Comparison of ENCODE assay signal across 1 cellular context in the genomic region with DNA sequence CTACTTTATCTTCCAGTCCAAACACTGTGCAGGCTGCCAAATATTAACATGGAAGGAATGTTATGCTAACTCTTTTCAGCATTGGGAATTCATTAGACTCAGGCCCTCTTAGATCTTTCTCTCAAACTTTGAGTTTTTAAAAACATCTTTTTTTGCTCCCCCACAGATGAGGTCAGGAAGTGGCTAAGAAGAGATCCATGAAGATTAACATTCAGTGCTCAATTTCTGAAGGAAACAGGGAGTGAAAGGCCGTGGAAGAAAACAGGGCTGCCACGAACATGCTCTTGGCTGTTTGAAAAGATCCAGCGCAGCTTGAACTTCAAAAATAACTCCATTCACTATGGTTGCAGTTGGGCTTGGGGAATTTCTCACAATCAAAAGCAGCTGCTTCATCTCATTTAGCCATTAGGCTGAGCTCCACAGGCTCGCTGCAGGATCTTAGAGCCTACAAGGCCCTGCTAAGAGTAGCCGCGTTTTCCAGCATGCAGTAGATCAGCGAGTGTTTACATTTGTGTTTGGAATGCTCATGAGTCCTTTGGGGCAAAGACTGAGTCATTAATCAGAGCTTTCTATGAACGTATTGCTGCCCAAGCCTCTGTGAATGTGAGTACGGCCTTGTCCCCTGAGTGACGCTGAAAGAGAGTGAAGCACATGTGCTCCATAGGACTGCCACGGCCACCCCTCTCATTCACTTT.
TF ChIP-seq lines count a peak whose summit lies in the region.

No MANE protein-coding gene starts in this region.

TF ChIP-seq in HepG2, 621 proteins besides CTCF, POLR2A, EP300 and RAD21 (continues in another document):
- TF ChIP-seq, protein P1, sequence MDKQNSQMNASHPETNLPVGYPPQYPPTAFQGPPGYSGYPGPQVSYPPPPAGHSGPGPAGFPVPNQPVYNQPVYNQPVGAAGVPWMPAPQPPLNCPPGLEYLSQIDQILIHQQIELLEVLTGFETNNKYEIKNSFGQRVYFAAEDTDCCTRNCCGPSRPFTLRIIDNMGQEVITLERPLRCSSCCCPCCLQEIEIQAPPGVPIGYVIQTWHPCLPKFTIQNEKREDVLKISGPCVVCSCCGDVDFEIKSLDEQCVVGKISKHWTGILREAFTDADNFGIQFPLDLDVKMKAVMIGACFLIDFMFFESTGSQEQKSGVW (CRISPR knock-in tag; IDR thresholded peaks at IDR 0.05; ENCODE audit: borderline replicate concordance): no peak
- TF ChIP-seq, protein P2, sequence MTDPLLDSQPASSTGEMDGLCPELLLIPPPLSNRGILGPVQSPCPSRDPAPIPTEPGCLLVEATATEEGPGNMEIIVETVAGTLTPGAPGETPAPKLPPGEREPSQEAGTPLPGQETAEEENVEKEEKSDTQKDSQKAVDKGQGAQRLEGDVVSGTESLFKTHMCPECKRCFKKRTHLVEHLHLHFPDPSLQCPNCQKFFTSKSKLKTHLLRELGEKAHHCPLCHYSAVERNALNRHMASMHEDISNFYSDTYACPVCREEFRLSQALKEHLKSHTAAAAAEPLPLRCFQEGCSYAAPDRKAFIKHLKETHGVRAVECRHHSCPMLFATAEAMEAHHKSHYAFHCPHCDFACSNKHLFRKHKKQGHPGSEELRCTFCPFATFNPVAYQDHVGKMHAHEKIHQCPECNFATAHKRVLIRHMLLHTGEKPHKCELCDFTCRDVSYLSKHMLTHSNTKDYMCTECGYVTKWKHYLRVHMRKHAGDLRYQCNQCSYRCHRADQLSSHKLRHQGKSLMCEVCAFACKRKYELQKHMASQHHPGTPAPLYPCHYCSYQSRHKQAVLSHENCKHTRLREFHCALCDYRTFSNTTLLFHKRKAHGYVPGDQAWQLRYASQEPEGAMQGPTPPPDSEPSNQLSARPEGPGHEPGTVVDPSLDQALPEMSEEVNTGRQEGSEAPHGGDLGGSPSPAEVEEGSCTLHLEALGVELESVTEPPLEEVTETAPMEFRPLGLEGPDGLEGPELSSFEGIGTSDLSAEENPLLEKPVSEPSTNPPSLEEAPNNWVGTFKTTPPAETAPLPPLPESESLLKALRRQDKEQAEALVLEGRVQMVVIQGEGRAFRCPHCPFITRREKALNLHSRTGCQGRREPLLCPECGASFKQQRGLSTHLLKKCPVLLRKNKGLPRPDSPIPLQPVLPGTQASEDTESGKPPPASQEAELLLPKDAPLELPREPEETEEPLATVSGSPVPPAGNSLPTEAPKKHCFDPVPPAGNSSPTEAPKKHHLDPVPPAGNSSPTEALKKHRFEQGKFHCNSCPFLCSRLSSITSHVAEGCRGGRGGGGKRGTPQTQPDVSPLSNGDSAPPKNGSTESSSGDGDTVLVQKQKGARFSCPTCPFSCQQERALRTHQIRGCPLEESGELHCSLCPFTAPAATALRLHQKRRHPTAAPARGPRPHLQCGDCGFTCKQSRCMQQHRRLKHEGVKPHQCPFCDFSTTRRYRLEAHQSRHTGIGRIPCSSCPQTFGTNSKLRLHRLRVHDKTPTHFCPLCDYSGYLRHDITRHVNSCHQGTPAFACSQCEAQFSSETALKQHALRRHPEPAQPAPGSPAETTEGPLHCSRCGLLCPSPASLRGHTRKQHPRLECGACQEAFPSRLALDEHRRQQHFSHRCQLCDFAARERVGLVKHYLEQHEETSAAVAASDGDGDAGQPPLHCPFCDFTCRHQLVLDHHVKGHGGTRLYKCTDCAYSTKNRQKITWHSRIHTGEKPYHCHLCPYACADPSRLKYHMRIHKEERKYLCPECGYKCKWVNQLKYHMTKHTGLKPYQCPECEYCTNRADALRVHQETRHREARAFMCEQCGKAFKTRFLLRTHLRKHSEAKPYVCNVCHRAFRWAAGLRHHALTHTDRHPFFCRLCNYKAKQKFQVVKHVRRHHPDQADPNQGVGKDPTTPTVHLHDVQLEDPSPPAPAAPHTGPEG (CRISPR knock-in tag; IDR thresholded peaks at IDR 0.05): peak; percentile 55; the same call in 1 of the 2 replicates
- TF ChIP-seq ZNF614 (CRISPR knock-in tag; IDR thresholded peaks at IDR 0.05; ENCODE audit: borderline replicate concordance): peak; percentile 81
- TF ChIP-seq DMAP1 (CRISPR knock-in tag; IDR thresholded peaks at IDR 0.05): peak; percentile 42
- TF ChIP-seq, protein P3, sequence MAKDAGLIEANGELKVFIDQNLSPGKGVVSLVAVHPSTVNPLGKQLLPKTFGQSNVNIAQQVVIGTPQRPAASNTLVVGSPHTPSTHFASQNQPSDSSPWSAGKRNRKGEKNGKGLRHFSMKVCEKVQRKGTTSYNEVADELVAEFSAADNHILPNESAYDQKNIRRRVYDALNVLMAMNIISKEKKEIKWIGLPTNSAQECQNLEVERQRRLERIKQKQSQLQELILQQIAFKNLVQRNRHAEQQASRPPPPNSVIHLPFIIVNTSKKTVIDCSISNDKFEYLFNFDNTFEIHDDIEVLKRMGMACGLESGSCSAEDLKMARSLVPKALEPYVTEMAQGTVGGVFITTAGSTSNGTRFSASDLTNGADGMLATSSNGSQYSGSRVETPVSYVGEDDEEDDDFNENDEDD (CRISPR knock-in tag; IDR thresholded peaks at IDR 0.05; ENCODE audit: borderline replicate concordance): peak; percentile 45; the same call in 1 of the 2 replicates
- peak; percentile 53 for TF ChIP-seq PHF8 (CRISPR knock-in tag; IDR thresholded peaks at IDR 0.05)
- TF ChIP-seq, protein P4, sequence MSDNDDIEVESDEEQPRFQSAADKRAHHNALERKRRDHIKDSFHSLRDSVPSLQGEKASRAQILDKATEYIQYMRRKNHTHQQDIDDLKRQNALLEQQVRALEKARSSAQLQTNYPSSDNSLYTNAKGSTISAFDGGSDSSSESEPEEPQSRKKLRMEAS (IDR thresholded peaks at IDR 0.05): peak; percentile 82
- peak; percentile 55; the same call in 1 of the 2 replicates for TF ChIP-seq ZNF792 (CRISPR knock-in tag; IDR thresholded peaks at IDR 0.05)
- TF ChIP-seq ELF1 (CRISPR knock-in tag; IDR thresholded peaks at IDR 0.05): peak; percentile 26; the same call in 1 of the 2 replicates
- no peak for TF ChIP-seq RARG (CRISPR knock-in tag; IDR thresholded peaks at IDR 0.05; ENCODE audit: low read depth)
- 0 out of 2 replicates have a peak, but pooled peaks have one; percentile 52 for TF ChIP-seq KLF12 (CRISPR knock-in tag; IDR thresholded peaks at IDR 0.05; ENCODE audit: borderline replicate concordance)
- peak; percentile 74; the same call in 1 of the 2 replicates for TF ChIP-seq ZNF772 (CRISPR knock-in tag; IDR thresholded peaks at IDR 0.05)
- peak; percentile 87; the same call in 1 of the 2 replicates for TF ChIP-seq BRD4 (CRISPR knock-in tag; IDR thresholded peaks at IDR 0.05)
- TF ChIP-seq ZFX (CRISPR knock-in tag; IDR thresholded peaks at IDR 0.05; ENCODE audit: low read depth): peak; percentile 92
- peak; percentile 72 for TF ChIP-seq SMAD3 (CRISPR knock-in tag; IDR thresholded peaks at IDR 0.05)
- peak; percentile 74; the same call in 1 of the 2 replicates for TF ChIP-seq FOSL1 (CRISPR knock-in tag; IDR thresholded peaks at IDR 0.05; ENCODE audit: borderline replicate concordance)
- TF ChIP-seq ZNF317 (CRISPR knock-in tag; IDR thresholded peaks at IDR 0.05): 0 out of 2 replicates have a peak, but pooled peaks have one; percentile 27
- TF ChIP-seq, protein P5, sequence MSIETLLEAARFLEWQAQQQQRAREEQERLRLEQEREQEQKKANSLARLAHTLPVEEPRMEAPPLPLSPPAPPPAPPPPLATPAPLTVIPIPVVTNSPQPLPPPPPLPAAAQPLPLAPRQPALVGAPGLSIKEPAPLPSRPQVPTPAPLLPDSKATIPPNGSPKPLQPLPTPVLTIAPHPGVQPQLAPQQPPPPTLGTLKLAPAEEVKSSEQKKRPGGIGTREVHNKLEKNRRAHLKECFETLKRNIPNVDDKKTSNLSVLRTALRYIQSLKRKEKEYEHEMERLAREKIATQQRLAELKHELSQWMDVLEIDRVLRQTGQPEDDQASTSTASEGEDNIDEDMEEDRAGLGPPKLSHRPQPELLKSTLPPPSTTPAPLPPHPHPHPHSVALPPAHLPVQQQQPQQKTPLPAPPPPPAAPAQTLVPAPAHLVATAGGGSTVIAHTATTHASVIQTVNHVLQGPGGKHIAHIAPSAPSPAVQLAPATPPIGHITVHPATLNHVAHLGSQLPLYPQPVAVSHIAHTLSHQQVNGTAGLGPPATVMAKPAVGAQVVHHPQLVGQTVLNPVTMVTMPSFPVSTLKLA (IDR thresholded peaks at IDR 0.05): 0 out of 2 replicates have a peak, but pooled peaks have one; percentile 38
- TF ChIP-seq, protein P6, sequence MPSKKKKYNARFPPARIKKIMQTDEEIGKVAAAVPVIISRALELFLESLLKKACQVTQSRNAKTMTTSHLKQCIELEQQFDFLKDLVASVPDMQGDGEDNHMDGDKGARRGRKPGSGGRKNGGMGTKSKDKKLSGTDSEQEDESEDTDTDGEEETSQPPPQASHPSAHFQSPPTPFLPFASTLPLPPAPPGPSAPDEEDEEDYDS (CRISPR knock-in tag; IDR thresholded peaks at IDR 0.05): peak; percentile 38; the same call in 1 of the 2 replicates
- TF ChIP-seq KLF16 (CRISPR knock-in tag; IDR thresholded peaks at IDR 0.05): no peak
- TF ChIP-seq, protein P7, sequence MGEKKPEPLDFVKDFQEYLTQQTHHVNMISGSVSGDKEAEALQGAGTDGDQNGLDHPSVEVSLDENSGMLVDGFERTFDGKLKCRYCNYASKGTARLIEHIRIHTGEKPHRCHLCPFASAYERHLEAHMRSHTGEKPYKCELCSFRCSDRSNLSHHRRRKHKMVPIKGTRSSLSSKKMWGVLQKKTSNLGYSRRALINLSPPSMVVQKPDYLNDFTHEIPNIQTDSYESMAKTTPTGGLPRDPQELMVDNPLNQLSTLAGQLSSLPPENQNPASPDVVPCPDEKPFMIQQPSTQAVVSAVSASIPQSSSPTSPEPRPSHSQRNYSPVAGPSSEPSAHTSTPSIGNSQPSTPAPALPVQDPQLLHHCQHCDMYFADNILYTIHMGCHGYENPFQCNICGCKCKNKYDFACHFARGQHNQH (CRISPR knock-in tag; IDR thresholded peaks at IDR 0.05): peak; percentile 52; the same call in 1 of the 2 replicates
- peak; percentile 33; the same call in 1 of the 2 replicates for TF ChIP-seq RXRA (CRISPR knock-in tag; IDR thresholded peaks at IDR 0.05)
- peak; percentile 73; the same call in 1 of the 2 replicates for TF ChIP-seq ZNF766 (CRISPR knock-in tag; IDR thresholded peaks at IDR 0.05; ENCODE audit: borderline replicate concordance)
- TF ChIP-seq MYC (CRISPR knock-in tag; IDR thresholded peaks at IDR 0.05; ENCODE audit: borderline replicate concordance): peak; percentile 74
- TF ChIP-seq KDM6A (CRISPR knock-in tag; IDR thresholded peaks at IDR 0.05; ENCODE audit: low read depth): 0 out of 2 replicates have a peak, but pooled peaks have one; percentile 38
- TF ChIP-seq CEBPG (CRISPR knock-in tag; IDR thresholded peaks at IDR 0.05): 0 out of 2 replicates have a peak, but pooled peaks have one; percentile 23
- no peak for TF ChIP-seq ZNF724P (CRISPR knock-in tag; IDR thresholded peaks at IDR 0.05; ENCODE audit: borderline replicate concordance)
- TF ChIP-seq, protein P8, sequence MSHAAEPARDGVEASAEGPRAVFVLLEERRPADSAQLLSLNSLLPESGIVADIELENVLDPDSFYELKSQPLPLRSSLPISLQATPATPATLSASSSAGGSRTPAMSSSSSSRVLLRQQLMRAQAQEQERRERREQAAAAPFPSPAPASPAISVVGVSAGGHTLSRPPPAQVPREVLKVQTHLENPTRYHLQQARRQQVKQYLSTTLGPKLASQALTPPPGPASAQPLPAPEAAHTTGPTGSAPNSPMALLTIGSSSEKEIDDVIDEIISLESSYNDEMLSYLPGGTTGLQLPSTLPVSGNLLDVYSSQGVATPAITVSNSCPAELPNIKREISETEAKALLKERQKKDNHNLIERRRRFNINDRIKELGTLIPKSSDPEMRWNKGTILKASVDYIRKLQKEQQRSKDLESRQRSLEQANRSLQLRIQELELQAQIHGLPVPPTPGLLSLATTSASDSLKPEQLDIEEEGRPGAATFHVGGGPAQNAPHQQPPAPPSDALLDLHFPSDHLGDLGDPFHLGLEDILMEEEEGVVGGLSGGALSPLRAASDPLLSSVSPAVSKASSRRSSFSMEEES (CRISPR knock-in tag; IDR thresholded peaks at IDR 0.05): peak; percentile 54; the same call in 1 of the 2 replicates
- TF ChIP-seq, protein P9, sequence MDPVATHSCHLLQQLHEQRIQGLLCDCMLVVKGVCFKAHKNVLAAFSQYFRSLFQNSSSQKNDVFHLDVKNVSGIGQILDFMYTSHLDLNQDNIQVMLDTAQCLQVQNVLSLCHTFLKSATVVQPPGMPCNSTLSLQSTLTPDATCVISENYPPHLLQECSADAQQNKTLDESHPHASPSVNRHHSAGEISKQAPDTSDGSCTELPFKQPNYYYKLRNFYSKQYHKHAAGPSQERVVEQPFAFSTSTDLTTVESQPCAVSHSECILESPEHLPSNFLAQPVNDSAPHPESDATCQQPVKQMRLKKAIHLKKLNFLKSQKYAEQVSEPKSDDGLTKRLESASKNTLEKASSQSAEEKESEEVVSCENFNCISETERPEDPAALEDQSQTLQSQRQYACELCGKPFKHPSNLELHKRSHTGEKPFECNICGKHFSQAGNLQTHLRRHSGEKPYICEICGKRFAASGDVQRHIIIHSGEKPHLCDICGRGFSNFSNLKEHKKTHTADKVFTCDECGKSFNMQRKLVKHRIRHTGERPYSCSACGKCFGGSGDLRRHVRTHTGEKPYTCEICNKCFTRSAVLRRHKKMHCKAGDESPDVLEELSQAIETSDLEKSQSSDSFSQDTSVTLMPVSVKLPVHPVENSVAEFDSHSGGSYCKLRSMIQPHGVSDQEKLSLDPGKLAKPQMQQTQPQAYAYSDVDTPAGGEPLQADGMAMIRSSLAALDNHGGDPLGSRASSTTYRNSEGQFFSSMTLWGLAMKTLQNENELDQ (CRISPR knock-in tag; IDR thresholded peaks at IDR 0.05; ENCODE audit: borderline replicate concordance): no peak
- TF ChIP-seq ZSCAN12 (CRISPR knock-in tag; IDR thresholded peaks at IDR 0.05): peak; percentile 74; the same call in 1 of the 2 replicates
- TF ChIP-seq, protein P10, sequence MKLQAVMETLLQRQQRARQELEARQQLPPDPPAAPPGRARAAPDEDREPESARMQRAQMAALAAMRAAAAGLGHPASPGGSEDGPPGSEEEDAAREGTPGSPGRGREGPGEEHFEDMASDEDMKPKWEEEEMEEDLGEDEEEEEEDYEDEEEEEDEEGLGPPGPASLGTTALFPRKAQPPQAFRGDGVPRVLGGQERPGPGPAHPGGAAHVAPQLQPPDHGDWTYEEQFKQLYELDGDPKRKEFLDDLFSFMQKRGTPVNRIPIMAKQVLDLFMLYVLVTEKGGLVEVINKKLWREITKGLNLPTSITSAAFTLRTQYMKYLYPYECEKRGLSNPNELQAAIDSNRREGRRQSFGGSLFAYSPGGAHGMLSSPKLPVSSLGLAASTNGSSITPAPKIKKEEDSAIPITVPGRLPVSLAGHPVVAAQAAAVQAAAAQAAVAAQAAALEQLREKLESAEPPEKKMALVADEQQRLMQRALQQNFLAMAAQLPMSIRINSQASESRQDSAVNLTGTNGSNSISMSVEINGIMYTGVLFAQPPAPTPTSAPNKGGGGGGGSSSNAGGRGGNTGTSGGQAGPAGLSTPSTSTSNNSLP (IDR thresholded peaks at IDR 0.05; ENCODE audit: low read depth, low read length): peak; percentile 87
- 0 out of 2 replicates have a peak, but pooled peaks have one; percentile 40 for TF ChIP-seq MEF2D (CRISPR knock-in tag; IDR thresholded peaks at IDR 0.05)
- TF ChIP-seq FOXJ3 (CRISPR knock-in tag; IDR thresholded peaks at IDR 0.05; ENCODE audit: borderline replicate concordance): peak; percentile 87; the same call in 1 of the 2 replicates
